Comparison of ENCODE assay signal across 1 cellular context in the genomic region with DNA sequence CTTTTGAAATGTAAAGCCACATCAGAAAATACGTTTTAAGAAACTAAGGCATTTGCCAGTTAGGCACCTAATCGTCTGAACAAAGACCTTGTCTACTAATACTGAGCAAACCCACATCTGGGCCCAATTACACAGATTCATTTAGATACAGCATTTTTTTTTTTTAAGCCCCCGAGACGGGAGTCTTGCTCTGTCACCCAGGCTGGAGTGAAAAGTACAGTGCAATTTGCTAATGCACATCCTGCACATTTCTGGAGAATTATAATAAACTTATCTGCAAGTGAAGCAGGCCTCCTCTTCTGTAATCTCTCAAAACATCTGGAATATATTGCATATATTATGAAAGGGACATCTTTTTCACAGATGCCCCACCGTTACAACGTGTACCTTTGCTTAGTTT.
TF ChIP-seq lines count a peak whose summit lies in the region.

No MANE protein-coding gene starts in this region.

TF ChIP-seq in K562, 482 proteins besides CTCF, POLR2A, EP300 and RAD21:
- TF ChIP-seq ZNF282 (CRISPR knock-in tag; IDR thresholded peaks at IDR 0.05) (no peak), TAL1 (IDR thresholded peaks at IDR 0.05) (peak; percentile 35; the same call in 1 of the 2 replicates), KAT8 (IDR thresholded peaks at IDR 0.05; ENCODE audit: low read depth) (no peak), RBFOX2 (IDR thresholded peaks at IDR 0.05; ENCODE audit: low read depth, low read length) (0 out of 2 replicates have a peak, but pooled peaks have one; percentile 32), TEAD4 (IDR thresholded peaks at IDR 0.05; ENCODE audit: low read length) (peak; percentile 45), TEAD4 (CRISPR knock-in tag; IDR thresholded peaks at IDR 0.05; ENCODE audit: borderline replicate concordance) (no peak), TAF9B (IDR thresholded peaks at IDR 0.05; ENCODE audit: partially characterized antibody) (no peak), NFRKB (IDR thresholded peaks at IDR 0.05; ENCODE audit: low read depth) (no peak), RBM17 (IDR thresholded peaks at IDR 0.05; ENCODE audit: borderline replicate concordance, low read depth, low read length) (no peak), ZNF143 (CRISPR knock-in tag; IDR thresholded peaks at IDR 0.05) (no peak), TCF3 (CRISPR knock-in tag; IDR thresholded peaks at IDR 0.05) (peak; percentile 21; the same call in 1 of the 2 replicates), CBFA2T3 (IDR thresholded peaks at IDR 0.05) (peak; percentile 30; the same call in 1 of the 2 replicates)
